In genomic region chr19:52923782-52924593, GRCh38 we compare ENCODE assay signal across 8 cellular contexts. TPM values are rescaled to one million over a fixed set of nuclear protein-coding genes. Genes with fewer than 3 reads are reported as not detected.
DNase-seq lines count a peak whose midpoint lies in the region; ATAC-seq, FAIRE-seq and TF ChIP-seq lines count a peak whose summit lies in the region.

No MANE protein-coding gene starts in this region.

- intact Hi-C loops in CD4-positive, alpha-beta T cell (cut with DNase I, micrococcal nuclease), result loop anchor here (1.0 to 10.0 kb wide), 7 partner anchors 18 to 397 kb away; partner anchors contain the start of genes ZNF816 (in 2 of the 2), ZNF320 (in 1 of the 2), ZNF611 (in 1 of the 2) and ZNF808 (in 1 of the 2)

- CTCF ChIA-PET in CD4-positive, alpha-beta T cell (lab: Charles Lee), result no interaction called here

- H3K27ac ChIP-seq in CD4-positive, alpha-beta T cell (ENCODE audit: low read depth, low read length), result no peak overlapping the region
- H3K27ac ChIP-seq in Karpas-422 (ENCODE audit: low read length), result no peak overlapping the region; the same call in 1 of the 2 replicates
- no peak overlapping the region for H3K27ac ChIP-seq in astrocyte (ENCODE audit: low read depth, low read length)

- peaks cover 22% of the 10 kb centered on the region for H3K4me1 ChIP-seq in Karpas-422 (ENCODE audit: low read length)
- H3K4me1 ChIP-seq in astrocyte (ENCODE audit: insufficient read depth, low read length), result no peaks in the 10 kb centered on the region

- H3K4me3 ChIP-seq in Karpas-422 (ENCODE audit: low read length), result peak overlapping the region; percentile 73
- no peak overlapping the region for H3K4me3 ChIP-seq in astrocyte (ENCODE audit: insufficient read depth, low read depth, low read length)

- H3K9me3 Mint-ChIP-seq in CD4-positive, alpha-beta T cell, result peaks cover 2% of the 10 kb centered on the region
- H3K9me3 Mint-ChIP-seq in astrocyte (ENCODE audit: unreplicated experiment), result peaks cover 2% of the 10 kb centered on the region
- H3K9me3 Mint-ChIP-seq in stimulated activated memory B cell treated with anti-CD40 and anti-IgM and Interleukin-4, amounts not matched to agents 10 μg/mL and 1 μg/mL and 100 μg/mL, for 72 hours, result no peaks in the 10 kb centered on the region

- H3K9ac ChIP-seq in Karpas-422 (ENCODE audit: low read length) (peak overlapping the region; percentile 84), astrocyte (ENCODE audit: low read length) (no peak overlapping the region)

- H3K36me3 ChIP-seq in Karpas-422 (ENCODE audit: insufficient read depth, low read length), result peaks cover 10% of the 10 kb centered on the region
- H3K36me3 ChIP-seq in astrocyte (ENCODE audit: insufficient read depth, low read length), result peaks cover 4% of the 10 kb centered on the region

- POLR2A ChIA-PET in CD4-positive, alpha-beta T cell (lab: Charles Lee), result interaction anchor here (0.6 kb wide), 1 partner anchor 38 kb away, joined by 3 read pairs; the partner anchor contains the start of gene ZNF816

- no peaks in the 10 kb centered on the region for H3K9me3 ChIP-seq in CD4-positive, alpha-beta T cell (ENCODE audit: control insufficient read depth, low read length)
- no peaks in the 10 kb centered on the region for H3K9me3 ChIP-seq in Karpas-422 (ENCODE audit: low read length)
- no peaks in the 10 kb centered on the region for H3K9me3 ChIP-seq in astrocyte (ENCODE audit: insufficient read depth, low read depth, low read length)

- peaks cover 34% of the 10 kb centered on the region for H3K36me3 Mint-ChIP-seq in CD4-positive, alpha-beta T cell (ENCODE audit: low read depth)
- H3K36me3 Mint-ChIP-seq in astrocyte (ENCODE audit: low read depth, unreplicated experiment), result peaks cover 19% of the 10 kb centered on the region
- peaks cover 9% of the 10 kb centered on the region for H3K36me3 Mint-ChIP-seq in stimulated activated memory B cell treated with anti-CD40 and anti-IgM and Interleukin-4, amounts not matched to agents 10 μg/mL and 1 μg/mL and 100 μg/mL, for 72 hours

- H4K20me1 ChIP-seq in Karpas-422 (ENCODE audit: insufficient read depth, low read depth, low read length) (no peaks in the 10 kb centered on the region), astrocyte (ENCODE audit: insufficient read depth, low read length) (no peaks in the 10 kb centered on the region)

- H2AFZ ChIP-seq in Karpas-422 (ENCODE audit: low read length), result no peak overlapping the region; the same call in 1 of the 2 replicates
- no peak overlapping the region for H2AFZ ChIP-seq in astrocyte (ENCODE audit: low read depth, low read length)

- H3K9me2 ChIP-seq in Karpas-422 (replicated peaks; ENCODE audit: insufficient read depth, low read length), result no peaks in the 10 kb centered on the region

- H3K27me3 Mint-ChIP-seq in CD4-positive, alpha-beta T cell, result no peaks in the 10 kb centered on the region
- no peaks in the 10 kb centered on the region for H3K27me3 Mint-ChIP-seq in astrocyte (ENCODE audit: low read depth, unreplicated experiment)
- H3K27me3 Mint-ChIP-seq in stimulated activated memory B cell treated with anti-CD40 and anti-IgM and Interleukin-4, amounts not matched to agents 10 μg/mL and 1 μg/mL and 100 μg/mL, for 72 hours, result no peaks in the 10 kb centered on the region

- DNase-seq in CD4-positive, alpha-beta T cell, result no peak
- DNase-seq in Karpas-422 (no peak), astrocyte (ENCODE audit: low read depth) (no peak), inferior parietal cortex (ENCODE audit: extremely low spot score) (peak; percentile 11)
- DNase-seq in stimulated activated CD4-positive, alpha-beta T cell treated with anti-CD3 and anti-CD28 coated beads, Interleukin-4, amount 100 ng/mL, for 1 hour, result no peak

- no peaks in the 10 kb centered on the region for H3K27me3 ChIP-seq in CD4-positive, alpha-beta T cell (ENCODE audit: control insufficient read depth, insufficient read depth, low read length)
- H3K27me3 ChIP-seq in Karpas-422 (ENCODE audit: low read length) (no peaks in the 10 kb centered on the region), astrocyte (ENCODE audit: insufficient read depth, low read length) (no peaks in the 10 kb centered on the region)

- FAIRE-seq in astrocyte (lab: Jason Lieb, UNC), result no peak

- no peak for ATAC-seq in CD4-positive, alpha-beta T cell (ENCODE audit: poor library complexity)
- no peak for ATAC-seq in stimulated activated memory B cell treated with anti-CD40 and anti-IgM and Interleukin-4, amounts not matched to agents 10 μg/mL and 1 μg/mL and 100 μg/mL, for 72 hours
- ATAC-seq in HG03175 (IDR thresholded peaks at IDR 0.05; ENCODE audit: unreplicated experiment) (no peak), HG03342 (IDR thresholded peaks at IDR 0.05; ENCODE audit: unreplicated experiment) (no peak)

- H3K4me2 ChIP-seq in Karpas-422 (ENCODE audit: low read depth, low read length, poor library complexity, severe bottlenecking), result peak overlapping the region; percentile 77
- H3K4me2 ChIP-seq in astrocyte (ENCODE audit: low read length), result peak overlapping the region; percentile 98

- TF ChIP-seq CTCF in CD4-positive, alpha-beta T cell (IDR thresholded peaks at IDR 0.05), result no peak
- no peak for TF ChIP-seq CTCF in astrocyte (IDR thresholded peaks at IDR 0.05; ENCODE audit: insufficient read depth, low read depth, low read length)

- H3K27ac Mint-ChIP-seq in CD4-positive, alpha-beta T cell, result peak overlapping the region; percentile 89
- H3K27ac Mint-ChIP-seq in astrocyte (ENCODE audit: unreplicated experiment), result peak overlapping the region; percentile 94
- peak overlapping the region; percentile 92 for H3K27ac Mint-ChIP-seq in stimulated activated memory B cell treated with anti-CD40 and anti-IgM and Interleukin-4, amounts not matched to agents 10 μg/mL and 1 μg/mL and 100 μg/mL, for 72 hours

- peak overlapping the region; percentile 96 for H3K4me3 Mint-ChIP-seq in CD4-positive, alpha-beta T cell
- H3K4me3 Mint-ChIP-seq in astrocyte (ENCODE audit: unreplicated experiment), result peak overlapping the region; percentile 93
- H3K4me3 Mint-ChIP-seq in stimulated activated memory B cell treated with anti-CD40 and anti-IgM and Interleukin-4, amounts not matched to agents 10 μg/mL and 1 μg/mL and 100 μg/mL, for 72 hours, result peak overlapping the region; percentile 92

- peaks cover 34% of the 10 kb centered on the region for H3K4me1 Mint-ChIP-seq in CD4-positive, alpha-beta T cell (ENCODE audit: low read depth)
- peaks cover 21% of the 10 kb centered on the region for H3K4me1 Mint-ChIP-seq in astrocyte (ENCODE audit: low read depth, unreplicated experiment)
- H3K4me1 Mint-ChIP-seq in stimulated activated memory B cell treated with anti-CD40 and anti-IgM and Interleukin-4, amounts not matched to agents 10 μg/mL and 1 μg/mL and 100 μg/mL, for 72 hours, result peaks cover 29% of the 10 kb centered on the region

- H3K79me2 ChIP-seq in Karpas-422 (ENCODE audit: low read length) (peaks cover 33% of the 10 kb centered on the region), astrocyte (ENCODE audit: insufficient read depth, low read length) (no peaks in the 10 kb centered on the region)

RNA-seq across cellular contexts. Expression of gene ZNF888, which starts 0.8 kb away (rescaled TPM):
- 1 to 10 TPM; 2.5 to 3.0 TPM for total RNA-seq in CD4-positive, alpha-beta T cell
- total RNA-seq in Karpas-422 (2014; rRNA removed; shearing (Covaris generic); ENCODE audit: low replicate concordance), result 6.0 and 10.5 TPM in 2 replicates
- total RNA-seq in astrocyte, result 7.7 and 7.9 TPM in 2 replicates

RNA-seq across cellular contexts. Expression of gene ZNF320, which starts 26.6 kb away (rescaled TPM):
- total RNA-seq in CD4-positive, alpha-beta T cell, result 1 to 10 TPM; 7.2 to 7.4 TPM
- total RNA-seq in Karpas-422 (2014; rRNA removed; shearing (Covaris generic); ENCODE audit: low replicate concordance), result 18.9 and 23.7 TPM in 2 replicates
- total RNA-seq in astrocyte, result 28.0 and 31.6 TPM in 2 replicates

RNA-seq across cellular contexts. Expression of gene ZNF816, which starts 38.7 kb away (rescaled TPM):
- total RNA-seq in CD4-positive, alpha-beta T cell, result 1 to 10 TPM; 3.6 to 5.5 TPM
- 15.2 and 20.0 TPM in 2 replicates for total RNA-seq in Karpas-422 (2014; rRNA removed; shearing (Covaris generic); ENCODE audit: low replicate concordance)
- total RNA-seq in astrocyte, result 10.3 and 12.2 TPM in 2 replicates
